ENCODE assay signal across 10 cellular contexts in the genomic region with DNA sequence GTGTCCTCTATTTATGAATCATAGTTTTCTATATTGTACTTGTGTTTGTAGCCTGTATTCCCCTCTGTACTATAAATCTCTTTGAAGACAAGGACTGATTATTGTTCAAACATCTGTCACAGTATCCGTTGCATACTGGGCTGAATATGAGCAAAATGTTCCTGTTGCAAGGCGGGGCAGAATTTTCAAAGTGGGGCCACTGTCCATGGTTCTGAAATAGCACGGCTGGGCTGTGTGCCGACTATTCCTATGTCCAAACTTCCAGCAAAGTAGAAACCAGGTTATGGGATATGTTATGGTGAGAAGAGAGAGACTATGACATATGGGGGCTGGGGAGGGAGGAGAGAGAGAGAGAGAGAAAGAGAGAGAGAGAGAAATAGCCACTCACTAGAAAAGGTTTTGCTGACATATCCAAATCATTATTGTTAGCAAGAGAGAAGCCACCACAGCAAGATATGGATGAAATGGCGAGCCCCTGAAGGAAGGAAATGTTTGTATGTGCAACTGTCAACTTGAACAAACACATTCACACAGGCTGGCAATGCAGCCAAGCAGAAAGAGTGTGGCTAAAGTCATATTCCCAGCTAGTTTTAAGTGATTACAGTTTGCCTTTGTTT.
DNase-seq lines count a peak whose midpoint lies in the region; ATAC-seq and TF ChIP-seq lines count a peak whose summit lies in the region.
"Had no signal": no experiment of that assay in that cellular context is flagged by ENCODE, and none has a peak within 500 bp of the region (broad histone marks: within the 10 kb centered on the region; RNA-seq: fewer than 3 reads in every experiment).

No MANE protein-coding gene starts in this region.

- intact Hi-C loops in upper lobe of right lung (cut with DNase I) = no loop called here

- no peak overlapping the region for H3K4me3 ChIP-seq in fibroblast of mammary gland (ENCODE audit: control insufficient read depth, low read depth, low read length)
- H3K4me3 ChIP-seq in upper lobe of right lung = no peak overlapping the region

- peaks cover 5% of the 10 kb centered on the region for H3K27me3 ChIP-seq in upper lobe of right lung
- H3K27me3 ChIP-seq: foreskin keratinocyte had no signal

- no peak overlapping the region for H3K27ac ChIP-seq in upper lobe of right lung
- H3K27ac ChIP-seq: foreskin keratinocyte had no signal

- H3K36me3 ChIP-seq in upper lobe of right lung = no peaks in the 10 kb centered on the region

- peak; percentile 24 for DNase-seq in stimulated activated CD4-positive, alpha-beta T cell treated with anti-CD3 and anti-CD28 coated beads, Interleukin-15, amount 100 ng/mL, for 24 hours
- DNase-seq in stimulated activated CD4-positive, alpha-beta T cell treated with anti-CD3 and anti-CD28 coated beads, Interleukin-1b, Interleukin-23, amount 100 ng/mL, for 48 hours = no peak
- DNase-seq in RPMI7951 (ENCODE audit: low read depth) (peak; percentile 16), fibroblast of mammary gland (ENCODE audit: low read depth) (peak; percentile 21), upper lobe of right lung (no peak), globus pallidus (ENCODE audit: low spot score) (no peak)
- DNase-seq: foreskin keratinocyte had no signal

- ATAC-seq in upper lobe of right lung = peak; percentile 41
- ATAC-seq in GM18502 (IDR thresholded peaks at IDR 0.05; ENCODE audit: poor library complexity, unreplicated experiment) = no peak
- ATAC-seq in GM18867 (IDR thresholded peaks at IDR 0.05; ENCODE audit: unreplicated experiment) = no peak
- ATAC-seq: foreskin keratinocyte; naive thymus-derived CD4-positive, alpha-beta T cell had no signal

- TF ChIP-seq CTCF in fibroblast of mammary gland (conservative IDR thresholded peaks at IDR 0.05; ENCODE audit: control insufficient read depth, insufficient read depth, low read depth, low read length) (no peak), upper lobe of right lung (IDR thresholded peaks at IDR 0.05) (no peak)

- no peaks in the 10 kb centered on the region for H3K9me3 ChIP-seq in upper lobe of right lung

- H3K4me1 ChIP-seq in upper lobe of right lung = no peaks in the 10 kb centered on the region
- H3K4me1 ChIP-seq: foreskin keratinocyte had no signal

Comparison
In these comparisons a context has a peak if more than half of its experiments do, and no peak if none do; other contexts are left out.
1. DNase-seq: peak in stimulated activated CD4-positive, alpha-beta T cell treated with anti-CD3 and anti-CD28 coated beads, Interleukin-15, amount 100 ng/mL, for 24 hours (single experiment), RPMI7951 (single experiment) and fibroblast of mammary gland (single experiment); none in stimulated activated CD4-positive, alpha-beta T cell treated with anti-CD3 and anti-CD28 coated beads, Interleukin-1b, Interleukin-23, amount 100 ng/mL, for 48 hours (single experiment), upper lobe of right lung (single experiment) and globus pallidus (single experiment).